In genomic region chr11:13206086-13206640, GRCh38 we compare ENCODE assay signal across 1 cellular context.
TF ChIP-seq lines count a peak whose summit lies in the region.

No MANE protein-coding gene starts in this region.

TF ChIP-seq in GM12878, 131 proteins besides CTCF, POLR2A, EP300 and RAD21 (continued from another document):
- TF ChIP-seq TARDBP (IDR thresholded peaks at IDR 0.05; ENCODE audit: borderline replicate concordance): no peak
- TF ChIP-seq ZNF622 (IDR thresholded peaks at IDR 0.05): no peak
- TF ChIP-seq BHLHE40 (IDR thresholded peaks at IDR 0.05; ENCODE audit: borderline replicate concordance in 1 of 2, low read depth in 2 of 2, low read length in 1 of 2): no peak
- TF ChIP-seq HDAC6 (IDR thresholded peaks at IDR 0.05; ENCODE audit: unreplicated experiment): no peak
- no peak for TF ChIP-seq JUND (IDR thresholded peaks at IDR 0.05; ENCODE audit: low read depth, low read length)
- TF ChIP-seq HDGF (IDR thresholded peaks at IDR 0.05): no peak
- TF ChIP-seq, protein P1, sequence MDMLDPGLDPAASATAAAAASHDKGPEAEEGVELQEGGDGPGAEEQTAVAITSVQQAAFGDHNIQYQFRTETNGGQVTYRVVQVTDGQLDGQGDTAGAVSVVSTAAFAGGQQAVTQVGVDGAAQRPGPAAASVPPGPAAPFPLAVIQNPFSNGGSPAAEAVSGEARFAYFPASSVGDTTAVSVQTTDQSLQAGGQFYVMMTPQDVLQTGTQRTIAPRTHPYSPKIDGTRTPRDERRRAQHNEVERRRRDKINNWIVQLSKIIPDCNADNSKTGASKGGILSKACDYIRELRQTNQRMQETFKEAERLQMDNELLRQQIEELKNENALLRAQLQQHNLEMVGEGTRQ (IDR thresholded peaks at IDR 0.05; ENCODE audit: borderline replicate concordance, low read depth, low read length): no peak
- TF ChIP-seq IKZF2 (IDR thresholded peaks at IDR 0.05): no peak
- TF ChIP-seq, protein P2, sequence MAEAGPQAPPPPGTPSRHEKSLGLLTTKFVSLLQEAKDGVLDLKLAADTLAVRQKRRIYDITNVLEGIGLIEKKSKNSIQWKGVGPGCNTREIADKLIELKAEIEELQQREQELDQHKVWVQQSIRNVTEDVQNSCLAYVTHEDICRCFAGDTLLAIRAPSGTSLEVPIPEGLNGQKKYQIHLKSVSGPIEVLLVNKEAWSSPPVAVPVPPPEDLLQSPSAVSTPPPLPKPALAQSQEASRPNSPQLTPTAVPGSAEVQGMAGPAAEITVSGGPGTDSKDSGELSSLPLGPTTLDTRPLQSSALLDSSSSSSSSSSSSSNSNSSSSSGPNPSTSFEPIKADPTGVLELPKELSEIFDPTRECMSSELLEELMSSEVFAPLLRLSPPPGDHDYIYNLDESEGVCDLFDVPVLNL (IDR thresholded peaks at IDR 0.05; ENCODE audit: low read depth, low read length): no peak
TF ChIP-seq in GM12878: peak in this region for 0.
